1 cellular context compared by ENCODE assay signal in the genomic region with DNA sequence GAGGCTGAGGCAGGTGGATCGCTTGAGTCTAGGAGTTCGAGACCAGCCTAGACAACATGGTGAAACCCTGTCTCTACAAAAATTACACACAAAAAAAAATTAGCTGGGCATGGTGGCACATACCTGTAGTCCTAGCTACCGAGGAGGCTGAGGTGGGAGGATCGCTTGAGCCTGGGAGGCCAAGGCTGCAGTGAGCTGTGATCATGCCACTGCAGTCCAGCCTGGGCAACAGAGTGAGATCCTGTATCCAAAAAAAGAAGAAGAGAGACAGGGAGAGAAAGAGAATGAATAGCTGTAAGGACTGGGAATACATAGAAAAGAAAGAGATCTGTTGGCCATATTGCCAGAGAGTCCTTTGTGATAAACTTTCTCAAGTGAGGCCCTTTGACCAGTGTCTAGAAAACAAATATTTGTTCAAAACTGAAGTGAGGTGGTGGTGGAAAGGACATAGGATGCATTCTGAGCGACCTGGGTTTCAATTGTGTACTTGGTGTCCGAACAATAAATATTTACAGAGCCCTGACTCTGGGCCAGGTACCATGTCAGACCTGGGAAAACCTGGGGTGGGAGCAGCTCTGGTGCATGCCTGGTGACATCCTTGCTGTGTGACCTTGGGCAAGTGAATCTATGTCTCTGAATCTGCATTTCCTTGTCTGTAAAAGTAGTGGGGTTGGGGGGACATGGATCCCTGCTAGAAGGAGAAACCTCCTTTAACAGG.
TF ChIP-seq lines count a peak whose summit lies in the region.

No MANE protein-coding gene starts in this region.

TF ChIP-seq in HepG2, 621 proteins besides CTCF, POLR2A, EP300 and RAD21 (continued from another document and continues in another):
- TF ChIP-seq, protein P1, sequence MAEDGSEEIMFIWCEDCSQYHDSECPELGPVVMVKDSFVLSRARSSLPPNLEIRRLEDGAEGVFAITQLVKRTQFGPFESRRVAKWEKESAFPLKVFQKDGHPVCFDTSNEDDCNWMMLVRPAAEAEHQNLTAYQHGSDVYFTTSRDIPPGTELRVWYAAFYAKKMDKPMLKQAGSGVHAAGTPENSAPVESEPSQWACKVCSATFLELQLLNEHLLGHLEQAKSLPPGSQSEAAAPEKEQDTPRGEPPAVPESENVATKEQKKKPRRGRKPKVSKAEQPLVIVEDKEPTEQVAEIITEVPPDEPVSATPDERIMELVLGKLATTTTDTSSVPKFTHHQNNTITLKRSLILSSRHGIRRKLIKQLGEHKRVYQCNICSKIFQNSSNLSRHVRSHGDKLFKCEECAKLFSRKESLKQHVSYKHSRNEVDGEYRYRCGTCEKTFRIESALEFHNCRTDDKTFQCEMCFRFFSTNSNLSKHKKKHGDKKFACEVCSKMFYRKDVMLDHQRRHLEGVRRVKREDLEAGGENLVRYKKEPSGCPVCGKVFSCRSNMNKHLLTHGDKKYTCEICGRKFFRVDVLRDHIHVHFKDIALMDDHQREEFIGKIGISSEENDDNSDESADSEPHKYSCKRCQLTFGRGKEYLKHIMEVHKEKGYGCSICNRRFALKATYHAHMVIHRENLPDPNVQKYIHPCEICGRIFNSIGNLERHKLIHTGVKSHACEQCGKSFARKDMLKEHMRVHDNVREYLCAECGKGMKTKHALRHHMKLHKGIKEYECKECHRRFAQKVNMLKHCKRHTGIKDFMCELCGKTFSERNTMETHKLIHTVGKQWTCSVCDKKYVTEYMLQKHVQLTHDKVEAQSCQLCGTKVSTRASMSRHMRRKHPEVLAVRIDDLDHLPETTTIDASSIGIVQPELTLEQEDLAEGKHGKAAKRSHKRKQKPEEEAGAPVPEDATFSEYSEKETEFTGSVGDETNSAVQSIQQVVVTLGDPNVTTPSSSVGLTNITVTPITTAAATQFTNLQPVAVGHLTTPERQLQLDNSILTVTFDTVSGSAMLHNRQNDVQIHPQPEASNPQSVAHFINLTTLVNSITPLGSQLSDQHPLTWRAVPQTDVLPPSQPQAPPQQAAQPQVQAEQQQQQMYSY (CRISPR knock-in tag; IDR thresholded peaks at IDR 0.05): peak; percentile 75; the same call in 1 of the 2 replicates
- peak; percentile 40; the same call in 1 of the 2 replicates for TF ChIP-seq MYC (CRISPR knock-in tag; IDR thresholded peaks at IDR 0.05; ENCODE audit: borderline replicate concordance)
- TF ChIP-seq, protein P2, sequence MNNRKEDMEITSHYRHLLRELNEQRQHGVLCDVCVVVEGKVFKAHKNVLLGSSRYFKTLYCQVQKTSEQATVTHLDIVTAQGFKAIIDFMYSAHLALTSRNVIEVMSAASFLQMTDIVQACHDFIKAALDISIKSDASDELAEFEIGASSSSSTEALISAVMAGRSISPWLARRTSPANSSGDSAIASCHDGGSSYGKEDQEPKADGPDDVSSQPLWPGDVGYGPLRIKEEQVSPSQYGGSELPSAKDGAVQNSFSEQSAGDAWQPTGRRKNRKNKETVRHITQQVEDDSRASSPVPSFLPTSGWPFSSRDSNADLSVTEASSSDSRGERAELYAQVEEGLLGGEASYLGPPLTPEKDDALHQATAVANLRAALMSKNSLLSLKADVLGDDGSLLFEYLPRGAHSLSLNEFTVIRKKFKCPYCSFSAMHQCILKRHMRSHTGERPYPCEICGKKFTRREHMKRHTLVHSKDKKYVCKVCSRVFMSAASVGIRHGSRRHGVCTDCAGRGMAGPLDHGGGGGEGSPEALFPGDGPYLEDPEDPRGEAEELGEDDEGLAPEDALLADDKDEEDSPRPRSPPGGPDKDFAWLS (CRISPR knock-in tag; IDR thresholded peaks at IDR 0.05; ENCODE audit: borderline replicate concordance): no peak
- TF ChIP-seq FOXJ3 (CRISPR knock-in tag; IDR thresholded peaks at IDR 0.05; ENCODE audit: borderline replicate concordance): peak; percentile 22
- TF ChIP-seq ZSCAN9 (CRISPR knock-in tag; IDR thresholded peaks at IDR 0.05; ENCODE audit: borderline replicate concordance): no peak; the same call in 1 of the 2 replicates
- peak; percentile 41; the same call in 1 of the 2 replicates for TF ChIP-seq DPF2 (CRISPR knock-in tag; IDR thresholded peaks at IDR 0.05; ENCODE audit: borderline replicate concordance, low read depth)
- 0 out of 2 replicates have a peak, but pooled peaks have one; percentile 57 for TF ChIP-seq ZNF816 (CRISPR knock-in tag; IDR thresholded peaks at IDR 0.05; ENCODE audit: borderline replicate concordance)
- TF ChIP-seq ZNF101 (CRISPR knock-in tag; IDR thresholded peaks at IDR 0.05; ENCODE audit: borderline replicate concordance, low read depth): no peak
- no peak for TF ChIP-seq IRX3 (CRISPR knock-in tag; IDR thresholded peaks at IDR 0.05; ENCODE audit: borderline replicate concordance, low read depth)
- TF ChIP-seq CREB1 (IDR thresholded peaks at IDR 0.05): no peak
- TF ChIP-seq CREB1 (CRISPR knock-in tag; IDR thresholded peaks at IDR 0.05): peak; percentile 44
- no peak for TF ChIP-seq LCORL (IDR thresholded peaks at IDR 0.05)
- peak; percentile 30; the same call in 1 of the 2 replicates for TF ChIP-seq LCORL (CRISPR knock-in tag; IDR thresholded peaks at IDR 0.05)
- peak; percentile 66; the same call in 1 of the 2 replicates for TF ChIP-seq TBX2 (CRISPR knock-in tag; IDR thresholded peaks at IDR 0.05; ENCODE audit: borderline replicate concordance)
- TF ChIP-seq ZNF724P (CRISPR knock-in tag; IDR thresholded peaks at IDR 0.05; ENCODE audit: borderline replicate concordance): no peak
- TF ChIP-seq TCF7L2 (IDR thresholded peaks at IDR 0.05; ENCODE audit: low read depth, low read length): no peak
- no peak for TF ChIP-seq U2AF1 (optimal IDR thresholded peaks at IDR 0.05; ENCODE audit: low read depth, low read length)
- TF ChIP-seq ZFP36 (IDR thresholded peaks at IDR 0.05; ENCODE audit: borderline replicate concordance, low read depth, low read length, partially characterized antibody): peak; percentile 91
- no peak for TF ChIP-seq SETDB1 (CRISPR knock-in tag; IDR thresholded peaks at IDR 0.05; ENCODE audit: borderline replicate concordance)
- TF ChIP-seq, protein P3, sequence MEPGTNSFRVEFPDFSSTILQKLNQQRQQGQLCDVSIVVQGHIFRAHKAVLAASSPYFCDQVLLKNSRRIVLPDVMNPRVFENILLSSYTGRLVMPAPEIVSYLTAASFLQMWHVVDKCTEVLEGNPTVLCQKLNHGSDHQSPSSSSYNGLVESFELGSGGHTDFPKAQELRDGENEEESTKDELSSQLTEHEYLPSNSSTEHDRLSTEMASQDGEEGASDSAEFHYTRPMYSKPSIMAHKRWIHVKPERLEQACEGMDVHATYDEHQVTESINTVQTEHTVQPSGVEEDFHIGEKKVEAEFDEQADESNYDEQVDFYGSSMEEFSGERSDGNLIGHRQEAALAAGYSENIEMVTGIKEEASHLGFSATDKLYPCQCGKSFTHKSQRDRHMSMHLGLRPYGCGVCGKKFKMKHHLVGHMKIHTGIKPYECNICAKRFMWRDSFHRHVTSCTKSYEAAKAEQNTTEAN (CRISPR knock-in tag; conservative IDR thresholded peaks at IDR 0.05): 0 out of 2 replicates have a peak, but pooled peaks have one; percentile 11
- no peak for TF ChIP-seq ZSCAN22 (CRISPR knock-in tag; IDR thresholded peaks at IDR 0.05)
- TF ChIP-seq NCOR1 (IDR thresholded peaks at IDR 0.05; ENCODE audit: borderline replicate concordance, low read length): peak; percentile 34; the same call in 1 of the 2 replicates
- TF ChIP-seq ZNF232 (CRISPR knock-in tag; IDR thresholded peaks at IDR 0.05; ENCODE audit: borderline replicate concordance): peak; percentile 40; the same call in 1 of the 2 replicates
- TF ChIP-seq, protein P4, sequence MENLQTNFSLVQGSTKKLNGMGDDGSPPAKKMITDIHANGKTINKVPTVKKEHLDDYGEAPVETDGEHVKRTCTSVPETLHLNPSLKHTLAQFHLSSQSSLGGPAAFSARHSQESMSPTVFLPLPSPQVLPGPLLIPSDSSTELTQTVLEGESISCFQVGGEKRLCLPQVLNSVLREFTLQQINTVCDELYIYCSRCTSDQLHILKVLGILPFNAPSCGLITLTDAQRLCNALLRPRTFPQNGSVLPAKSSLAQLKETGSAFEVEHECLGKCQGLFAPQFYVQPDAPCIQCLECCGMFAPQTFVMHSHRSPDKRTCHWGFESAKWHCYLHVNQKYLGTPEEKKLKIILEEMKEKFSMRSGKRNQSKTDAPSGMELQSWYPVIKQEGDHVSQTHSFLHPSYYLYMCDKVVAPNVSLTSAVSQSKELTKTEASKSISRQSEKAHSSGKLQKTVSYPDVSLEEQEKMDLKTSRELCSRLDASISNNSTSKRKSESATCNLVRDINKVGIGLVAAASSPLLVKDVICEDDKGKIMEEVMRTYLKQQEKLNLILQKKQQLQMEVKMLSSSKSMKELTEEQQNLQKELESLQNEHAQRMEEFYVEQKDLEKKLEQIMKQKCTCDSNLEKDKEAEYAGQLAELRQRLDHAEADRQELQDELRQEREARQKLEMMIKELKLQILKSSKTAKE (CRISPR knock-in tag; IDR thresholded peaks at IDR 0.05; ENCODE audit: borderline replicate concordance): peak; percentile 61; the same call in 1 of the 2 replicates
- no peak for TF ChIP-seq TAF1 (CRISPR knock-in tag; IDR thresholded peaks at IDR 0.05)
- peak; percentile 7 for TF ChIP-seq YY1 (IDR thresholded peaks at IDR 0.05; ENCODE audit: insufficient read depth, insufficient replicate concordance, low read depth, low read length)
- TF ChIP-seq RARA (CRISPR knock-in tag; IDR thresholded peaks at IDR 0.05): peak; percentile 89
- TF ChIP-seq MED8 (CRISPR knock-in tag; IDR thresholded peaks at IDR 0.05; ENCODE audit: insufficient replicate concordance): no peak
- TF ChIP-seq, protein P5, sequence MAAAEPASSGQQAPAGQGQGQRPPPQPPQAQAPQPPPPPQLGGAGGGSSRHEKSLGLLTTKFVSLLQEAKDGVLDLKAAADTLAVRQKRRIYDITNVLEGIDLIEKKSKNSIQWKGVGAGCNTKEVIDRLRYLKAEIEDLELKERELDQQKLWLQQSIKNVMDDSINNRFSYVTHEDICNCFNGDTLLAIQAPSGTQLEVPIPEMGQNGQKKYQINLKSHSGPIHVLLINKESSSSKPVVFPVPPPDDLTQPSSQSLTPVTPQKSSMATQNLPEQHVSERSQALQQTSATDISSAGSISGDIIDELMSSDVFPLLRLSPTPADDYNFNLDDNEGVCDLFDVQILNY (CRISPR knock-in tag; conservative IDR thresholded peaks at IDR 0.05): no peak
- TF ChIP-seq KDM6A (CRISPR knock-in tag; IDR thresholded peaks at IDR 0.05; ENCODE audit: low read depth): peak; percentile 59
- peak; percentile 60; the same call in 1 of the 2 replicates for TF ChIP-seq ZSCAN31 (CRISPR knock-in tag; IDR thresholded peaks at IDR 0.05; ENCODE audit: low read depth)
- no peak for TF ChIP-seq ZNF160 (CRISPR knock-in tag; IDR thresholded peaks at IDR 0.05)
- peak; percentile 71; the same call in 1 of the 2 replicates for TF ChIP-seq RXRB (CRISPR knock-in tag; IDR thresholded peaks at IDR 0.05; ENCODE audit: borderline replicate concordance)
- 0 out of 2 replicates have a peak, but pooled peaks have one; percentile 33 for TF ChIP-seq NKX3-1 (CRISPR knock-in tag; IDR thresholded peaks at IDR 0.05)
- no peak for TF ChIP-seq ZNF205 (CRISPR knock-in tag; IDR thresholded peaks at IDR 0.05)
- peak; percentile 23 for TF ChIP-seq CREM (IDR thresholded peaks at IDR 0.05)
- TF ChIP-seq CREM (CRISPR knock-in tag; IDR thresholded peaks at IDR 0.05): no peak
- TF ChIP-seq ZSCAN30 (CRISPR knock-in tag; IDR thresholded peaks at IDR 0.05): no peak
- no peak for TF ChIP-seq ZNF746 (CRISPR knock-in tag; IDR thresholded peaks at IDR 0.05)
- peak; percentile 49; the same call in 1 of the 2 replicates for TF ChIP-seq SIX1 (CRISPR knock-in tag; IDR thresholded peaks at IDR 0.05; ENCODE audit: borderline replicate concordance)
- TF ChIP-seq ESRRA (CRISPR knock-in tag; IDR thresholded peaks at IDR 0.05; ENCODE audit: low read depth): 0 out of 2 replicates have a peak, but pooled peaks have one; percentile 31
- TF ChIP-seq TEAD2 (CRISPR knock-in tag; IDR thresholded peaks at IDR 0.05): no peak
- TF ChIP-seq, protein P6, sequence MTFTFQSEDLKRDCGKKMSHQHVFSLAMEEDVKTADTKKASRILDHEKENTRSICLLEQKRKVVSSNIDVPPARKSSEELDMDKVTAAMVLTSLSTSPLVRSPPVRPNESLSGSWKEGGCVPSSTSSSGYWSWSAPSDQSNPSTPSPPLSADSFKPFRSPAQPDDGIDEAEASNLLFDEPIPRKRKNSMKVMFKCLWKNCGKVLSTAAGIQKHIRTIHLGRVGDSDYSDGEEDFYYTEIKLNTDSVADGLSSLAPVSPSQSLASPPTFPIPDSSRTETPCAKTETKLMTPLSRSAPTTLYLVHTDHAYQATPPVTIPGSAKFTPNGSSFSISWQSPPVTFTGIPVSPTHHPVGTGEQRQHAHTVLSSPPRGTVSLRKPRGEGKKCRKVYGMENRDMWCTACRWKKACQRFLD (CRISPR knock-in tag; IDR thresholded peaks at IDR 0.05; ENCODE audit: borderline replicate concordance): no peak
- no peak for TF ChIP-seq TCF12 (IDR thresholded peaks at IDR 0.05)
- TF ChIP-seq TCF12 (CRISPR knock-in tag; IDR thresholded peaks at IDR 0.05): no peak
- TF ChIP-seq PPARG (CRISPR knock-in tag; conservative IDR thresholded peaks at IDR 0.05): no peak
- TF ChIP-seq TEAD3 (CRISPR knock-in tag; optimal IDR thresholded peaks at IDR 0.05; ENCODE audit: borderline replicate concordance): peak; percentile 57
- TF ChIP-seq HOXA7 (CRISPR knock-in tag; IDR thresholded peaks at IDR 0.05): no peak
- TF ChIP-seq THAP11 (CRISPR knock-in tag; IDR thresholded peaks at IDR 0.05): peak; percentile 32; the same call in 1 of the 2 replicates
- TF ChIP-seq, protein P7, sequence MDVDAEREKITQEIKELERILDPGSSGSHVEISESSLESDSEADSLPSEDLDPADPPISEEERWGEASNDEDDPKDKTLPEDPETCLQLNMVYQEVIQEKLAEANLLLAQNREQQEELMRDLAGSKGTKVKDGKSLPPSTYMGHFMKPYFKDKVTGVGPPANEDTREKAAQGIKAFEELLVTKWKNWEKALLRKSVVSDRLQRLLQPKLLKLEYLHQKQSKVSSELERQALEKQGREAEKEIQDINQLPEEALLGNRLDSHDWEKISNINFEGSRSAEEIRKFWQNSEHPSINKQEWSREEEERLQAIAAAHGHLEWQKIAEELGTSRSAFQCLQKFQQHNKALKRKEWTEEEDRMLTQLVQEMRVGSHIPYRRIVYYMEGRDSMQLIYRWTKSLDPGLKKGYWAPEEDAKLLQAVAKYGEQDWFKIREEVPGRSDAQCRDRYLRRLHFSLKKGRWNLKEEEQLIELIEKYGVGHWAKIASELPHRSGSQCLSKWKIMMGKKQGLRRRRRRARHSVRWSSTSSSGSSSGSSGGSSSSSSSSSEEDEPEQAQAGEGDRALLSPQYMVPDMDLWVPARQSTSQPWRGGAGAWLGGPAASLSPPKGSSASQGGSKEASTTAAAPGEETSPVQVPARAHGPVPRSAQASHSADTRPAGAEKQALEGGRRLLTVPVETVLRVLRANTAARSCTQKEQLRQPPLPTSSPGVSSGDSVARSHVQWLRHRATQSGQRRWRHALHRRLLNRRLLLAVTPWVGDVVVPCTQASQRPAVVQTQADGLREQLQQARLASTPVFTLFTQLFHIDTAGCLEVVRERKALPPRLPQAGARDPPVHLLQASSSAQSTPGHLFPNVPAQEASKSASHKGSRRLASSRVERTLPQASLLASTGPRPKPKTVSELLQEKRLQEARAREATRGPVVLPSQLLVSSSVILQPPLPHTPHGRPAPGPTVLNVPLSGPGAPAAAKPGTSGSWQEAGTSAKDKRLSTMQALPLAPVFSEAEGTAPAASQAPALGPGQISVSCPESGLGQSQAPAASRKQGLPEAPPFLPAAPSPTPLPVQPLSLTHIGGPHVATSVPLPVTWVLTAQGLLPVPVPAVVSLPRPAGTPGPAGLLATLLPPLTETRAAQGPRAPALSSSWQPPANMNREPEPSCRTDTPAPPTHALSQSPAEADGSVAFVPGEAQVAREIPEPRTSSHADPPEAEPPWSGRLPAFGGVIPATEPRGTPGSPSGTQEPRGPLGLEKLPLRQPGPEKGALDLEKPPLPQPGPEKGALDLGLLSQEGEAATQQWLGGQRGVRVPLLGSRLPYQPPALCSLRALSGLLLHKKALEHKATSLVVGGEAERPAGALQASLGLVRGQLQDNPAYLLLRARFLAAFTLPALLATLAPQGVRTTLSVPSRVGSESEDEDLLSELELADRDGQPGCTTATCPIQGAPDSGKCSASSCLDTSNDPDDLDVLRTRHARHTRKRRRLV (CRISPR knock-in tag; IDR thresholded peaks at IDR 0.05): no peak
